ENCODE assay signal across 20 cellular contexts in the genomic region with DNA sequence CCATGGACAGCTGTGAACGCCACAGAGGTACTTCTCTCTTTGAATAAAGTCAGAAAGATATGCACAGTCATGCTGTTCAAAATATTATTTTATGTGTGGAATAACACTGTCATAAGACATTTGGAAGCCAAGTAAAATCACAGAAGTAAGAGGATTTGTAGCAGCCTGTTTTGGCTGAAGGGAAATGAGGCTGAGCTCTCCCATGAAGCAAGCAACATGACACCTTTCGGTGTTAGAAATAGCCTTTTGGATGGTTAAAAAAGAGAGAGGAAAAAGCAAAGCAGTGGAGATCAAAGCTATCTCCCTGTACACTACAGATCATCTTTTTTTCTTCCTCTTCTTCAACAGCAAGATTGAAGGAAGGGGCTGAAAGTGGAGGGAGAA.
DNase-seq lines count a peak whose midpoint lies in the region; ATAC-seq lines count a peak whose summit lies in the region.
"Had no signal": no experiment of that assay in that cellular context is flagged by ENCODE, and none has a peak within 500 bp of the region (broad histone marks: within the 10 kb centered on the region; RNA-seq: fewer than 3 reads in every experiment).

No MANE protein-coding gene starts in this region.

- peak; percentile 64 for DNase-seq in NCI-H2107 treated with DMSO at 0.1 percent for 48 hours (lab: John Stamatoyannopoulos, UW; ENCODE audit: unreplicated experiment)
- no peak for DNase-seq in NCI-H2107 (lab: John Stamatoyannopoulos, UW)
- DNase-seq in midbrain (lab: John Stamatoyannopoulos, UW), result peak; percentile 49
- DNase-seq in substantia nigra (lab: John Stamatoyannopoulos, UW), result no peak
- DNase-seq in NCI-H1417 (lab: John Stamatoyannopoulos, UW), result no peak
- DNase-seq in HAP-1 (ENCODE audit: low spot score in 2 of 2), result no peak
- DNase-seq: activated CD4-positive, alpha-beta T cell treated with anti-CD3 and anti-CD28 coated beads for 1 hour; activated CD8-positive, alpha-beta memory T cell treated with anti-CD3 and anti-CD28 coated beads, Interleukin-2, amount 10 ng/mL, durations not matched to agents 7 days and 5 days; adrenal gland; DMS79 treated with DMSO at 0.1 percent for 48 hours; left colon; NCI-H1417 treated with DMSO at 0.1 percent for 48 hours; SIG-M5; stimulated activated CD4-positive, alpha-beta T cell treated with anti-CD3 and anti-CD28 coated beads, Interleukin-12 subunit alpha, Interleukin-12 subunit beta, amount 100 ng/mL, for 4 hours; upper lobe of right lung had no signal

- H3K27ac ChIP-seq in angular gyrus (ENCODE audit: low read depth, low read length), result peak overlapping the region; percentile 44
- peak overlapping the region; percentile 8 for H3K27ac ChIP-seq in substantia nigra (ENCODE audit: low read depth, low read length, poor library complexity, severe bottlenecking)
- H3K27ac ChIP-seq: adrenal gland, C4-2B, upper lobe of right lung had no signal

- no peaks in the 10 kb centered on the region for H3K27me3 ChIP-seq in HAP-1 (ENCODE audit: low read depth)
- H3K27me3 ChIP-seq: adrenal gland, upper lobe of right lung had no signal

- peaks cover 30% of the 10 kb centered on the region for H3K4me1 ChIP-seq in HAP-1
- H3K4me1 ChIP-seq: upper lobe of right lung had no signal

- H3K36me3 ChIP-seq in HAP-1 (replicated peaks), result no peaks in the 10 kb centered on the region; the same call in 1 of the 2 replicates
- H3K36me3 ChIP-seq: adrenal gland, upper lobe of right lung had no signal

- in situ Hi-C loops in HAP-1 (cut with MboI; ENCODE audit: low sequenced_read_pairs), result loop anchor here (25.0 kb wide), 1 partner anchor 350 kb away; no protein-coding TSS in a partner anchor

- no peak for ATAC-seq in GM18517 (IDR thresholded peaks at IDR 0.05; ENCODE audit: unreplicated experiment)
- ATAC-seq: activated CD8-positive, alpha-beta memory T cell treated with anti-CD3 and anti-CD28 coated beads, Interleukin-2, amount 10 ng/mL, durations not matched to agents 7 days and 5 days; HCT116; left colon; stimulated activated memory B cell treated with anti-CD40 and anti-IgM and Interleukin-4, amounts not matched to agents 10 μg/mL and 1 μg/mL and 100 μg/mL, for 72 hours; upper lobe of right lung had no signal

- H3K9me3 ChIP-seq in HAP-1, result no peaks in the 10 kb centered on the region
- H3K9me3 ChIP-seq: adrenal gland, upper lobe of right lung had no signal

- H3K4me3 ChIP-seq in HAP-1, result no peak overlapping the region
- H3K4me3 ChIP-seq: adrenal gland, upper lobe of right lung had no signal

Comparison
In these comparisons a context has a peak if more than half of its experiments do, and no peak if none do; other contexts are left out.
1. DNase-seq: peak in NCI-H2107 treated with DMSO at 0.1 percent for 48 hours (single experiment) and midbrain (single experiment); none in NCI-H2107 (single experiment), substantia nigra (0 of 49), NCI-H1417 (0 of 3) and HAP-1 (0 of 2).